In the genomic region with DNA sequence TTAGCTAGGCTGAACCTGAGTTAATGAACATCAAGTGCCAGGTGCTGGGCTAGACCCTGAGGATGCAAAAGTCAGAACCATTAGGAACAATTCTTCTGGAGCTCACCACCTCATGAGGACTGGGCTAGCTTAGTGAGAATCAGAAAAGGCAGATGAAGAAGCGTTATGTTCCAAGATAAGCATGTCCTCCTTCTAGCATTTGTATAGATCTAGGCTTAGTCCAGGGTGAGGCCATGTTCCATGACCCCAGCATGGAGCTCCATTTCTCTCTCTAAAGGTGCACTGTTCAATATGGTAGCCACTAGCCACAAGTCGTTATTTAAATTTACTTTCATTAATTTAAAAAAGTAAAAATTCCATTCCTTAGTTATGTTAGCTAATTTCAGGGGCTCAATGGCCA, we compare ENCODE assay signal across 11 cellular contexts.
"Had no signal": no experiment of that assay in that cellular context is flagged by ENCODE, and none has a peak within 500 bp of the region (broad histone marks: within the 10 kb centered on the region; RNA-seq: fewer than 3 reads in every experiment).

No MANE protein-coding gene starts in this region.

- H3K36me3 ChIP-seq: HAP-1 had no signal

- H3K27ac ChIP-seq: GM23248 had no signal

- H3K4me1 ChIP-seq: HAP-1 had no signal

- H3K9me3 Mint-ChIP-seq: GM23338, H9 had no signal

- H3K27ac Mint-ChIP-seq: GM23338, H9, HFFc6 had no signal

- ATAC-seq: GM23338, HCT116 had no signal

- FAIRE-seq: H1, H54 had no signal

- H3K4me3 Mint-ChIP-seq: GM23338, H9, HFFc6 had no signal

- H3K4me3 ChIP-seq: GM23248, GM23338, HAP-1 had no signal

- H3K9me3 ChIP-seq: HAP-1 had no signal

- DNase-seq: GM23248, GOT3, H7, H9, HCEC 1CT, HFFc6 had no signal

- H3K4me2 ChIP-seq: GM23338 had no signal

- H2AFZ ChIP-seq: GM23248, GM23338 had no signal

- H3K9ac ChIP-seq: GM23248 had no signal
